11 cellular contexts compared by ENCODE assay signal in the genomic region with DNA sequence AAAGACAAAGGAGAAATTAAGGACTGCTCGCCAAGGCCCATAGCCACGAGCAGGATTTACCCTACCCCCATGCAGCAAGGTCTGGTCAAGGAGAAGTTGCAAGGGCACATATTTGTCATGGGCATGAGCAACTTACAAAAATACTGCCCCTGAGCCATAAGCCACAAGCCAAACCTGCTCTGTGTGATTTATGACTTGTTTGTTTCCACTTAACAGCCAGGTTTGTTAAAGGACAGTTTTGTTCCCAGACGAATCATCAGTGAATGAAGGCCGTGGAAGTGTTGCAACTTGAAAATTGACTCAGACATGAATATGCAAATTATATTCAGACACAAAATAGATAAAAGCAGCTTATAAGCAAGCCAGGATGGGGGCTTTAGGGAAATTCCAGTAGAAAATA. TPM values are rescaled to one million over a fixed set of nuclear protein-coding genes. Genes with fewer than 3 reads are reported as not detected.
A peak's percentile ranks its signal among the peaks of the same experiment; 100 is the strongest.
DNase-seq lines count a peak whose midpoint lies in the region; ATAC-seq, FAIRE-seq and TF ChIP-seq lines count a peak whose summit lies in the region.
"Had no signal": no experiment of that assay in that cellular context is flagged by ENCODE, and none has a peak within 500 bp of the region (broad histone marks: within the 10 kb centered on the region; RNA-seq: fewer than 3 reads in every experiment).

No MANE protein-coding gene starts in this region.

- DNase-seq in ELF-1 (ENCODE audit: low read depth, low spot score) (peak; percentile 66), GM12878 (ENCODE audit: low read depth, low spot score) (no peak), mesenchymal stem cell (peak; percentile 82), NCI-H1436 treated with DMSO at 0.1 percent for 48 hours (lab: John Stamatoyannopoulos, UW) (no peak), left ventricle myocardium superior (no peak), middle frontal gyrus (ENCODE audit: extremely low spot score, low spot score) (no peak)
- DNase-seq: activated B cell treated with CpG ODN at 0.5 μM for 24 hours, erythroblast had no signal

- no peaks in the 10 kb centered on the region for H3K4me1 ChIP-seq in GM12878 (ENCODE audit: control insufficient read depth, insufficient read depth, low read length)
- H3K4me1 ChIP-seq in mesenchymal stem cell (ENCODE audit: control insufficient read depth, insufficient read depth, low read depth, low read length) = peaks cover 5% of the 10 kb centered on the region

- SMC1A ChIA-PET in GM12878 (lab: Charles Lee; ENCODE audit: uncharacterized antibody, unreplicated experiment) = no interaction called here

- no peak overlapping the region for H4K8ac ChIP-seq in mesenchymal stem cell (ENCODE audit: low read length)

- no peak overlapping the region for H4K91ac ChIP-seq in mesenchymal stem cell (ENCODE audit: low read length)

- RAD21 ChIA-PET in GM12878 (lab: Charles Lee; ENCODE audit: unreplicated experiment) = interaction anchor here (1.3 kb wide), 1 partner anchor 159 kb away, joined by 3 read pairs; no protein-coding TSS in a partner anchor

- intact Hi-C loops in GM12878 (cut with micrococcal nuclease; ENCODE audit: unreplicated experiment) = no loop called here
- intact Hi-C loops in left ventricle myocardium superior (cut with micrococcal nuclease) = no loop called here

- 7% methylated on average over 4 of the region's 4 CpGs for WGBS in GM12878 (ENCODE audit: insufficient coverage, insufficient replicate concordance, low lambda C conversion rate, missing lambda C conversion rate)
- WGBS in mesenchymal stem cell = 70% methylated on average over 2 of the region's 4 CpGs

- no peaks in the 10 kb centered on the region for H3K36me3 ChIP-seq in GM12878 (ENCODE audit: control insufficient read depth in 2 of 2, insufficient read depth in 2 of 2, low read length in 1 of 2)
- no peaks in the 10 kb centered on the region for H3K36me3 ChIP-seq in mesenchymal stem cell (ENCODE audit: control insufficient read depth in 1 of 2, insufficient read depth in 2 of 2, low read depth in 1 of 2, low read length in 2 of 2)
- H3K36me3 ChIP-seq: adrenal gland had no signal

- H2AFZ ChIP-seq in GM12878 (ENCODE audit: control insufficient read depth, low read depth, low read length) (no peak overlapping the region), mesenchymal stem cell (ENCODE audit: low read depth, low read length) (no peak overlapping the region)

- H3K4me3 ChIP-seq in GM12878 (no peak overlapping the region), mesenchymal stem cell (ENCODE audit: insufficient read depth in 1 of 2, low read depth in 1 of 2, low read length in 2 of 2) (no peak overlapping the region)
- H3K4me3 ChIP-seq: adrenal gland had no signal

- H3K23ac ChIP-seq in mesenchymal stem cell (ENCODE audit: low read length in 2 of 2) = no peak overlapping the region

- no peak overlapping the region for H3K14ac ChIP-seq in mesenchymal stem cell (ENCODE audit: low read length in 2 of 2)

- H2BK12ac ChIP-seq in mesenchymal stem cell (ENCODE audit: low read length in 2 of 2) = no peak overlapping the region

- H2AK5ac ChIP-seq in mesenchymal stem cell (ENCODE audit: low read length, severe bottlenecking) = no peak overlapping the region

- peak; percentile 17; the same call in 1 of the 2 replicates for TF ChIP-seq RAD21 in Ishikawa (IDR thresholded peaks at IDR 0.05; ENCODE audit: low read depth)
- no peak for TF ChIP-seq RAD21 in GM12878 (IDR thresholded peaks at IDR 0.05; ENCODE audit: insufficient read depth, low read depth, low read length)

- no peak for TF ChIP-seq CTCF in GM12878 (IDR thresholded peaks at IDR 0.05 in 2 of 3, conservative IDR thresholded peaks at IDR 0.05 in 1 of 3; ENCODE audit: control insufficient read depth in 2 of 3, extremely low read depth in 1 of 3, insufficient read depth in 1 of 3, low read depth in 3 of 3, low read length in 3 of 3)

- peak; percentile 85 for TF ChIP-seq EP300 in Ishikawa (IDR thresholded peaks at IDR 0.05; ENCODE audit: borderline replicate concordance)
- no peak for TF ChIP-seq EP300 in GM12878 (IDR thresholded peaks at IDR 0.05; ENCODE audit: borderline replicate concordance in 1 of 2, control insufficient read depth in 1 of 2, low read depth in 2 of 2, low read length in 2 of 2)

- FAIRE-seq in GM12878 (lab: Jason Lieb, UNC) = no peak

- no peak overlapping the region for H3K4me2 ChIP-seq in GM12878 (ENCODE audit: control insufficient read depth, insufficient read depth)
- H3K4me2 ChIP-seq in mesenchymal stem cell (ENCODE audit: low read length, poor library complexity, severe bottlenecking) = no peak overlapping the region

- H3K27me3 ChIP-seq in GM12878 (replicated peaks in 1 of 2; ENCODE audit: control insufficient read depth in 2 of 2, insufficient read depth in 2 of 2, low read length in 1 of 2) = no peaks in the 10 kb centered on the region
- no peaks in the 10 kb centered on the region for H3K27me3 ChIP-seq in mesenchymal stem cell (ENCODE audit: control insufficient read depth in 1 of 2, insufficient read depth in 1 of 2, low read length in 2 of 2)
- H3K27me3 ChIP-seq: adrenal gland had no signal

- TF ChIP-seq POLR2A in GM12878 (IDR thresholded peaks at IDR 0.05; ENCODE audit: low read depth, low read length) = no peak

- no peak overlapping the region for H3K9ac ChIP-seq in GM12878 (ENCODE audit: control insufficient read depth, insufficient read depth, low read length)
- H3K9ac ChIP-seq in mesenchymal stem cell (ENCODE audit: low read length) = no peak overlapping the region

- in situ Hi-C loops in GM12878 (cut with MboI) = no loop called here

- CTCF ChIA-PET in GM12878 (lab: Yijun Ruan, JAX) = no interaction called here

- H4K20me1 ChIP-seq in GM12878 (ENCODE audit: control insufficient read depth, insufficient read depth) = no peaks in the 10 kb centered on the region

- no peak overlapping the region for H3K18ac ChIP-seq in mesenchymal stem cell (ENCODE audit: low read depth in 1 of 2, low read length in 2 of 2)

- BruUV-seq in GM12878 (replicated peaks; lab: Mats Ljungman, UMichigan) = no TSS peak

- H3K27ac ChIP-seq in GM12878 (ENCODE audit: control insufficient read depth, insufficient read depth) (no peak overlapping the region), mesenchymal stem cell (ENCODE audit: low read length, poor library complexity, severe bottlenecking) (peak overlapping the region; percentile 48)
- H3K27ac ChIP-seq: adrenal gland had no signal

- no peak overlapping the region for H2BK15ac ChIP-seq in mesenchymal stem cell (ENCODE audit: low read depth, poor library complexity, severe bottlenecking)

- H3K79me1 ChIP-seq in mesenchymal stem cell (replicated peaks; ENCODE audit: low read length, poor library complexity, severe bottlenecking) = no peaks in the 10 kb centered on the region

- no peaks in the 10 kb centered on the region for H3K79me2 ChIP-seq in GM12878 (ENCODE audit: control insufficient read depth, insufficient read depth, low read length)

- ATAC-seq in GM12878 (no peak), left ventricle myocardium superior (no peak), GM18519 (IDR thresholded peaks at IDR 0.05; ENCODE audit: low FRiP score, unreplicated experiment) (no peak)

- no peak overlapping the region for H2BK5ac ChIP-seq in mesenchymal stem cell (ENCODE audit: low read depth, low read length, poor library complexity, severe bottlenecking)

- no peaks in the 10 kb centered on the region for H3K9me3 ChIP-seq in GM12878 (replicated peaks; ENCODE audit: control insufficient read depth, insufficient read depth, low read length)
- no peaks in the 10 kb centered on the region for H3K9me3 ChIP-seq in mesenchymal stem cell (ENCODE audit: control insufficient read depth, low read length)
- H3K9me3 ChIP-seq: adrenal gland had no signal

- H2BK120ac ChIP-seq in mesenchymal stem cell (ENCODE audit: low read depth, low read length) = no peak overlapping the region

- no peak overlapping the region for H3K4ac ChIP-seq in mesenchymal stem cell (ENCODE audit: low read depth in 1 of 2, low read length in 2 of 2)

- POLR2A ChIA-PET in GM12878 (lab: Charles Lee) = no interaction called here

RNA-seq across cellular contexts. Expression of a gene that starts 31.3 kb away (rescaled TPM):
- not detected in 2 replicates for total RNA-seq in GM12878 (2013; cell fraction: nucleolus; rRNA removed)
- total RNA-seq in GM12878 (2014; rRNA removed) (0.51 and 1.0 TPM in 2 replicates), GM12878 (2014; rRNA removed; fragmentation: Illumina TruSeq; extraction: Trizol) (0.13 and 0.32 TPM in 2 replicates), GM12878 (2021) (0.69 and 1.0 TPM in 2 replicates), left ventricle myocardium superior (0.94 TPM)
- polyA plus RNA-seq in GM12878 (2011; ENCODE audit: low read depth) = not detected
- polyA plus RNA-seq in GM12878 (2011; rRNA removed) (0.12 and 0.34 TPM in 2 replicates), GM12878 (2014; fragmentation: Illumina TruSeq; extraction: Trizol) (0.21 TPM in 1 of 2 replicates, not detected in the other), GM12878 (2014; fragmentation: Nextera tagmentation; extraction: Ambion mirVana) (not detected), GM12878 (2014; rRNA removed) (not detected in 2 replicates), GM12878 (2016; fragmentation: Nextera tagmentation; extraction: Ambion mirVana) (not detected)
- polyA plus RNA-seq in GM12878 (2011; cell fraction: cytosol; rRNA removed) = 0.12 and 0.25 TPM in 2 replicates
- 0.28 TPM in 1 of 2 replicates, not detected in the other for polyA plus RNA-seq in GM12878 (2011; cell fraction: nucleus; rRNA removed)
- polyA plus RNA-seq in GM12878 (2012) = 0.25 TPM in 1 of 2 replicates, not detected in the other
- polyA minus RNA-seq in GM12878 (2011; rRNA and poly(A)+ RNA removed) = not detected in 2 replicates
- polyA minus RNA-seq in GM12878 (2011; cell fraction: cytosol; rRNA and poly(A)+ RNA removed) = not detected in 2 replicates
- not detected in 2 replicates for polyA minus RNA-seq in GM12878 (2011; cell fraction: nucleus; rRNA and poly(A)+ RNA removed)
- 27.8 TPM for polyA plus RNA-seq in mesenchymal stem cell (2013, experiment 1 of 2)
- 27.9 TPM for polyA plus RNA-seq in mesenchymal stem cell (2013, experiment 2 of 2)
- total RNA-seq: activated B cell treated with CpG ODN at 0.5 μM for 24 hours had no signal

RNA-seq across cellular contexts. Expression of a gene that starts 54.6 kb away (rescaled TPM):
- 56.5 and 60.0 TPM in 2 replicates for total RNA-seq in GM12878 (2013; cell fraction: nucleolus; rRNA removed)
- total RNA-seq in GM12878 (2014; rRNA removed) (54.1 and 60.4 TPM in 2 replicates), GM12878 (2014; rRNA removed; fragmentation: Illumina TruSeq; extraction: Trizol) (42.1 and 46.8 TPM in 2 replicates), GM12878 (2021) (62.1 and 63.0 TPM in 2 replicates), left ventricle myocardium superior (60.1 TPM)
- polyA plus RNA-seq in GM12878 (2011; ENCODE audit: low read depth) = 14.5 TPM
- polyA plus RNA-seq in GM12878 (2011; rRNA removed) (63.1 and 105 TPM in 2 replicates), GM12878 (2014; fragmentation: Illumina TruSeq; extraction: Trizol) (43.7 and 55.7 TPM in 2 replicates), GM12878 (2014; fragmentation: Nextera tagmentation; extraction: Ambion mirVana) (10 to 100 TPM; 13.1 to 17.9 TPM), GM12878 (2014; rRNA removed) (52.7 and 63.0 TPM in 2 replicates), GM12878 (2016; fragmentation: Nextera tagmentation; extraction: Ambion mirVana) (10 to 100 TPM; 89.7 to 99.0 TPM)
- polyA plus RNA-seq in GM12878 (2011; cell fraction: cytosol; rRNA removed) = 17.8 and 19.2 TPM in 2 replicates
- 18.9 and 21.4 TPM in 2 replicates for polyA plus RNA-seq in GM12878 (2011; cell fraction: nucleus; rRNA removed)
- polyA plus RNA-seq in GM12878 (2012) = 18.3 and 24.9 TPM in 2 replicates
- polyA minus RNA-seq in GM12878 (2011; rRNA and poly(A)+ RNA removed) = 21.8 and 27.0 TPM in 2 replicates
- 9.9 and 12.6 TPM in 2 replicates for polyA minus RNA-seq in GM12878 (2011; cell fraction: cytosol; rRNA and poly(A)+ RNA removed)
- polyA minus RNA-seq in GM12878 (2011; cell fraction: nucleus; rRNA and poly(A)+ RNA removed) = 56.1 and 87.4 TPM in 2 replicates
- 32.6 TPM for polyA plus RNA-seq in mesenchymal stem cell (2013, experiment 1 of 2)
- polyA plus RNA-seq in mesenchymal stem cell (2013, experiment 2 of 2) = 32.9 TPM

Comparison
In these comparisons a context has a peak if more than half of its experiments do, and no peak if none do; other contexts are left out.
1. DNase-seq: peak in ELF-1 (single experiment) and mesenchymal stem cell (single experiment); none in GM12878 (single experiment), NCI-H1436 treated with DMSO at 0.1 percent for 48 hours (single experiment), left ventricle myocardium superior (single experiment) and middle frontal gyrus (single experiment).